Comparison of ENCODE assay signal across 1 cellular context in genomic region chr20:63974402-63975200, GRCh38.
TF ChIP-seq lines count a peak whose summit lies in the region.

No MANE protein-coding gene starts in this region.

TF ChIP-seq in HEK293, 187 proteins besides CTCF, POLR2A, EP300 and RAD21 (continued from another document and continues in another):
- no peak for TF ChIP-seq ZSCAN18 (tag by site-specific recombination; IDR thresholded peaks at IDR 0.05)
- no peak for TF ChIP-seq PRDM6 (tag by site-specific recombination; IDR thresholded peaks at IDR 0.05)
- peak; percentile 26; the same call in 1 of the 2 replicates for TF ChIP-seq ZNF629 (tag by site-specific recombination; IDR thresholded peaks at IDR 0.05)
- peak; percentile 68; the same call in 1 of the 2 replicates for TF ChIP-seq GLIS2 (tag by site-specific recombination; IDR thresholded peaks at IDR 0.05)
- no peak for TF ChIP-seq ZBTB10 (tag by site-specific recombination; IDR thresholded peaks at IDR 0.05)
- no peak for TF ChIP-seq REPIN1 (tag by site-specific recombination; IDR thresholded peaks at IDR 0.05; ENCODE audit: low read depth)
- TF ChIP-seq ZNF248 (tag by site-specific recombination; IDR thresholded peaks at IDR 0.05): no peak
- no peak for TF ChIP-seq PBX3 (CRISPR knock-in tag; IDR thresholded peaks at IDR 0.05)
- peak; percentile 97 for TF ChIP-seq ZNF10 (tag by site-specific recombination; IDR thresholded peaks at IDR 0.05)
- TF ChIP-seq PRDM2 (tag by site-specific recombination; IDR thresholded peaks at IDR 0.05; ENCODE audit: borderline replicate concordance): no peak
- no peak for TF ChIP-seq ZNF558 (tag by site-specific recombination; IDR thresholded peaks at IDR 0.05)
- no peak for TF ChIP-seq ZSCAN23 (tag by site-specific recombination; IDR thresholded peaks at IDR 0.05)
- TF ChIP-seq HIC1 (tag by site-specific recombination; IDR thresholded peaks at IDR 0.05): 0 out of 2 replicates have a peak, but pooled peaks have one; percentile 47
- TF ChIP-seq ZNF777 (tag by site-specific recombination; IDR thresholded peaks at IDR 0.05; ENCODE audit: borderline replicate concordance): no peak
- TF ChIP-seq ZNF48 (tag by site-specific recombination; IDR thresholded peaks at IDR 0.05): no peak
- TF ChIP-seq ZNF223 (tag by site-specific recombination; IDR thresholded peaks at IDR 0.05): no peak
- TF ChIP-seq OVOL3 (tag by site-specific recombination; IDR thresholded peaks at IDR 0.05): no peak
- no peak for TF ChIP-seq KLF9 (tag by site-specific recombination; IDR thresholded peaks at IDR 0.05; ENCODE audit: low read depth)
- no peak for TF ChIP-seq ZNF707 (tag by site-specific recombination; IDR thresholded peaks at IDR 0.05)
- TF ChIP-seq ZNF423 (tag by site-specific recombination; IDR thresholded peaks at IDR 0.05): peak; percentile 56; the same call in 1 of the 2 replicates
- TF ChIP-seq AEBP2 (tag by site-specific recombination; IDR thresholded peaks at IDR 0.05; ENCODE audit: borderline replicate concordance): no peak
- no peak for TF ChIP-seq ZNF16 (tag by site-specific recombination; IDR thresholded peaks at IDR 0.05; ENCODE audit: low read depth)
- no peak for TF ChIP-seq ZNF843 (tag by site-specific recombination; IDR thresholded peaks at IDR 0.05)
- no peak for TF ChIP-seq ZNF677 (tag by site-specific recombination; IDR thresholded peaks at IDR 0.05)
- TF ChIP-seq BCL11B (tag by site-specific recombination; IDR thresholded peaks at IDR 0.05; ENCODE audit: low read depth): no peak
- TF ChIP-seq ZNF654 (tag by site-specific recombination; IDR thresholded peaks at IDR 0.05; ENCODE audit: low read depth): no peak
- TF ChIP-seq ZNF548 (tag by site-specific recombination; IDR thresholded peaks at IDR 0.05): no peak
- no peak for TF ChIP-seq ZNF112 (tag by site-specific recombination; IDR thresholded peaks at IDR 0.05)
- TF ChIP-seq ZNF571 (tag by site-specific recombination; IDR thresholded peaks at IDR 0.05): no peak
- no peak for TF ChIP-seq GFI1B (tag by site-specific recombination; IDR thresholded peaks at IDR 0.05)
- no peak for TF ChIP-seq BCL6B (tag by site-specific recombination; IDR thresholded peaks at IDR 0.05)
- TF ChIP-seq ZEB2 (tag by site-specific recombination; IDR thresholded peaks at IDR 0.05): peak; percentile 70
- no peak for TF ChIP-seq ZNF302 (tag by site-specific recombination; IDR thresholded peaks at IDR 0.05; ENCODE audit: low read depth)
- TF ChIP-seq ZBTB7A (tag by site-specific recombination; IDR thresholded peaks at IDR 0.05; ENCODE audit: low read depth): no peak
- no peak for TF ChIP-seq ZNF626 (tag by site-specific recombination; IDR thresholded peaks at IDR 0.05)
- TF ChIP-seq ZNF560 (tag by site-specific recombination; IDR thresholded peaks at IDR 0.05; ENCODE audit: borderline replicate concordance): no peak
- TF ChIP-seq PRDM10 (tag by site-specific recombination; IDR thresholded peaks at IDR 0.05): peak; percentile 47
